In genomic region chr10:33155720-33156638, GRCh38 we compare ENCODE assay signal across 8 cellular contexts.
DNase-seq lines count a peak whose midpoint lies in the region; ATAC-seq and TF ChIP-seq lines count a peak whose summit lies in the region.

No MANE protein-coding gene starts in this region.

- H3K27me3 ChIP-seq in NT2/D1 (ENCODE audit: insufficient read depth, insufficient read length) (no peaks in the 10 kb centered on the region), lung (ENCODE audit: control insufficient read depth, insufficient read depth) (no peaks in the 10 kb centered on the region), sigmoid colon (no peaks in the 10 kb centered on the region)

- TF ChIP-seq CTCF in CD14-positive monocyte (IDR thresholded peaks at IDR 0.05), result peak; percentile 24
- TF ChIP-seq CTCF in brain (conservative IDR thresholded peaks at IDR 0.05), result peak; percentile 28 to 37
- peak; percentile 54 for TF ChIP-seq CTCF in lung (IDR thresholded peaks at IDR 0.05; ENCODE audit: control extremely low read depth, extremely low read depth)
- peak in 1 of 4 experiments; percentile 23 for TF ChIP-seq CTCF in sigmoid colon (IDR thresholded peaks at IDR 0.05)

- H3K4me1 Mint-ChIP-seq in CD14-positive monocyte, result peaks cover 5% of the 10 kb centered on the region
- peaks cover 12% of the 10 kb centered on the region for H3K4me1 Mint-ChIP-seq in brain

- DNase-seq in CD14-positive monocyte (ENCODE audit: low spot score), result no peak
- DNase-seq in NT2/D1 (ENCODE audit: low read depth, low spot score), result peak; percentile 20
- DNase-seq in lung (ENCODE audit: low spot score), result no peak
- no peak for DNase-seq in sigmoid colon

- ATAC-seq in GM18502 (IDR thresholded peaks at IDR 0.05; ENCODE audit: poor library complexity, unreplicated experiment) (peak; percentile 82), HG02981 (IDR thresholded peaks at IDR 0.05; ENCODE audit: unreplicated experiment) (peak; percentile 79), lung (ENCODE audit: insufficient read depth, low FRiP score) (peak; percentile 86), HG02763 (IDR thresholded peaks at IDR 0.05; ENCODE audit: unreplicated experiment) (no peak)

- H3K4me1 ChIP-seq in NT2/D1 (ENCODE audit: insufficient read depth, insufficient read length), result no peaks in the 10 kb centered on the region
- H3K4me1 ChIP-seq in lung (ENCODE audit: control insufficient read depth in 2 of 2, insufficient read depth in 2 of 2, low read length in 2 of 2), result no peaks in the 10 kb centered on the region
- H3K4me1 ChIP-seq in sigmoid colon, result no peaks in the 10 kb centered on the region

- WGBS in lung, 2 donors, result 53 to 66% methylated on average over 10 of the region's 10 CpGs
- WGBS in sigmoid colon, 2 donors, result 26 to 53% methylated on average over 10 of the region's 10 CpGs

- TF ChIP-seq EP300 in sigmoid colon (IDR thresholded peaks at IDR 0.05), result no peak

- H3K4me3 ChIP-seq in NT2/D1 (ENCODE audit: insufficient read length, low read depth) (no peak overlapping the region), lung (no peak overlapping the region), sigmoid colon (no peak overlapping the region)

- H3K4me3 Mint-ChIP-seq in CD14-positive monocyte, result no peak overlapping the region
- H3K4me3 Mint-ChIP-seq in brain, result no peak overlapping the region

- TF ChIP-seq POLR2A in sigmoid colon (IDR thresholded peaks at IDR 0.05), result no peak

- intact Hi-C loops in CD14-positive monocyte (cut with micrococcal nuclease), result no loop called here
- intact Hi-C loops in sigmoid colon (cut with DNase I), result no loop called here

- no peak overlapping the region for H3K9ac ChIP-seq in NT2/D1 (ENCODE audit: insufficient read length, low read depth)

- H3K27ac Mint-ChIP-seq in CD14-positive monocyte, result no peak overlapping the region
- no peak overlapping the region for H3K27ac Mint-ChIP-seq in brain

- H3K9me3 Mint-ChIP-seq in CD14-positive monocyte, result peaks cover 0 to 2% (median 0%) of the 10 kb centered on the region in 7 donors
- H3K9me3 Mint-ChIP-seq in brain, result peaks cover 0 to 2% (median 0%) of the 10 kb centered on the region in 5 experiments

- H3K27ac ChIP-seq in lung (ENCODE audit: low read depth in 1 of 2, low read length in 1 of 2) (peak overlapping the region in 1 of 2 donors; percentile 42), sigmoid colon (no peak overlapping the region)

- H3K36me3 ChIP-seq in NT2/D1 (ENCODE audit: insufficient read depth, insufficient read length, low read length), result no peaks in the 10 kb centered on the region
- H3K36me3 ChIP-seq in lung (ENCODE audit: control insufficient read depth in 2 of 2, insufficient read depth in 2 of 2, low read length in 2 of 2), result no peaks in the 10 kb centered on the region
- no peaks in the 10 kb centered on the region for H3K36me3 ChIP-seq in sigmoid colon

- H3K36me3 Mint-ChIP-seq in CD14-positive monocyte (no peaks in the 10 kb centered on the region), brain (no peaks in the 10 kb centered on the region)

- peaks cover 4 to 8% (median 5%) of the 10 kb centered on the region in 3 donors for H3K27me3 Mint-ChIP-seq in CD14-positive monocyte (ENCODE audit: low read depth in 3 of 3)
- H3K27me3 Mint-ChIP-seq in brain, result peaks cover 9% of the 10 kb centered on the region

- H3K9me3 ChIP-seq in NT2/D1 (ENCODE audit: insufficient read depth, low read length) (no peaks in the 10 kb centered on the region), lung (ENCODE audit: control insufficient read depth in 2 of 2, insufficient read depth in 1 of 2, low read length in 1 of 2) (no peaks in the 10 kb centered on the region), sigmoid colon (no peaks in the 10 kb centered on the region)
